In the genomic region with DNA sequence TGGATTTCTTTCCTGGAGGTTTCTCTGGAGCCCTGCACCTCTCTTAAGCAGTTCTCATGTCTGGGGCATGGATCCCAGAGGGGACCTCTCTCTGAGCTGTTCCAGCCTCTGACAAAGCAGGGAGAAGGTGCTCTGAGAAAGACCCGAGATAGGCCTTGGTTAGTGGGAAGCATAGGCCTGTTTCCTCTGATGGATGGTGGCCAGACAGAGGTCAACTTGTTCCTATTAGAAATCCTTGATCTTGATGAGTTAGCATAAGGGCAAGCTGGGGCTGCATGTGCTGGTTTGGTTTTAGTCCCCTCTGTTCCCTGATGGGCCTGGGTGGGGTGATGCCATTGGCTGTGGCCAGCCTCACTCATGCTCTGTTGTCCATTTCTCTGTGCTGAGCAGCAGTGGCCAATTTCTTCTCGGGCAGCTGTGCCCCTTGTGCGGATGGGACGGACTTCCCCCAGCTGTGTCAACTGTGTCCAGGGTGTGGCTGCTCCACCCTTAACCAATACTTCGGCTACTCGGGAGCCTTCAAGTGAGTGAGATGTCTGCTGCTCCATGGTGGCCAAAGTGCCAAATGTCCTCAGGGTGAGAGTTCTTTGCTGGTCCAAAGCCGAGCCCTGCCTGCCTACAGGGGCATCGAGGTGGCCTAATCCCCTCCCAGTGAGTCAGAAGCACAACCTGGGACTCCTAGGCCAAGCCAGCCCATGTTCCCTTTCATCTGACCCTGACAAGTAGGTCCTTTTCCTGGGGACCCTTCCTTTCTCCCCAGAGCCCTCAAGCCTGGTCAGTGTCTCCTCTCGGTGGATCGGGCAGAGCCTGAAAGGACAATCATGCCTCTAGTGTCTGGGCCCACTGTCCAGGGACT, we compare ENCODE assay signal across 1 cellular context.
A peak's percentile ranks its signal among the peaks of the same experiment; 100 is the strongest.
TF ChIP-seq lines count a peak whose summit lies in the region.

No MANE protein-coding gene starts in this region.

TF ChIP-seq in HepG2, 621 proteins besides CTCF, POLR2A, EP300 and RAD21 (continues in another document):
- TF ChIP-seq, protein P1, sequence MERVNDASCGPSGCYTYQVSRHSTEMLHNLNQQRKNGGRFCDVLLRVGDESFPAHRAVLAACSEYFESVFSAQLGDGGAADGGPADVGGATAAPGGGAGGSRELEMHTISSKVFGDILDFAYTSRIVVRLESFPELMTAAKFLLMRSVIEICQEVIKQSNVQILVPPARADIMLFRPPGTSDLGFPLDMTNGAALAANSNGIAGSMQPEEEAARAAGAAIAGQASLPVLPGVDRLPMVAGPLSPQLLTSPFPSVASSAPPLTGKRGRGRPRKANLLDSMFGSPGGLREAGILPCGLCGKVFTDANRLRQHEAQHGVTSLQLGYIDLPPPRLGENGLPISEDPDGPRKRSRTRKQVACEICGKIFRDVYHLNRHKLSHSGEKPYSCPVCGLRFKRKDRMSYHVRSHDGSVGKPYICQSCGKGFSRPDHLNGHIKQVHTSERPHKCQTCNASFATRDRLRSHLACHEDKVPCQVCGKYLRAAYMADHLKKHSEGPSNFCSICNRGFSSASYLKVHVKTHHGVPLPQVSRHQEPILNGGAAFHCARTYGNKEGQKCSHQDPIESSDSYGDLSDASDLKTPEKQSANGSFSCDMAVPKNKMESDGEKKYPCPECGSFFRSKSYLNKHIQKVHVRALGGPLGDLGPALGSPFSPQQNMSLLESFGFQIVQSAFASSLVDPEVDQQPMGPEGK (CRISPR knock-in tag; IDR thresholded peaks at IDR 0.05): no peak
- TF ChIP-seq, protein P2, sequence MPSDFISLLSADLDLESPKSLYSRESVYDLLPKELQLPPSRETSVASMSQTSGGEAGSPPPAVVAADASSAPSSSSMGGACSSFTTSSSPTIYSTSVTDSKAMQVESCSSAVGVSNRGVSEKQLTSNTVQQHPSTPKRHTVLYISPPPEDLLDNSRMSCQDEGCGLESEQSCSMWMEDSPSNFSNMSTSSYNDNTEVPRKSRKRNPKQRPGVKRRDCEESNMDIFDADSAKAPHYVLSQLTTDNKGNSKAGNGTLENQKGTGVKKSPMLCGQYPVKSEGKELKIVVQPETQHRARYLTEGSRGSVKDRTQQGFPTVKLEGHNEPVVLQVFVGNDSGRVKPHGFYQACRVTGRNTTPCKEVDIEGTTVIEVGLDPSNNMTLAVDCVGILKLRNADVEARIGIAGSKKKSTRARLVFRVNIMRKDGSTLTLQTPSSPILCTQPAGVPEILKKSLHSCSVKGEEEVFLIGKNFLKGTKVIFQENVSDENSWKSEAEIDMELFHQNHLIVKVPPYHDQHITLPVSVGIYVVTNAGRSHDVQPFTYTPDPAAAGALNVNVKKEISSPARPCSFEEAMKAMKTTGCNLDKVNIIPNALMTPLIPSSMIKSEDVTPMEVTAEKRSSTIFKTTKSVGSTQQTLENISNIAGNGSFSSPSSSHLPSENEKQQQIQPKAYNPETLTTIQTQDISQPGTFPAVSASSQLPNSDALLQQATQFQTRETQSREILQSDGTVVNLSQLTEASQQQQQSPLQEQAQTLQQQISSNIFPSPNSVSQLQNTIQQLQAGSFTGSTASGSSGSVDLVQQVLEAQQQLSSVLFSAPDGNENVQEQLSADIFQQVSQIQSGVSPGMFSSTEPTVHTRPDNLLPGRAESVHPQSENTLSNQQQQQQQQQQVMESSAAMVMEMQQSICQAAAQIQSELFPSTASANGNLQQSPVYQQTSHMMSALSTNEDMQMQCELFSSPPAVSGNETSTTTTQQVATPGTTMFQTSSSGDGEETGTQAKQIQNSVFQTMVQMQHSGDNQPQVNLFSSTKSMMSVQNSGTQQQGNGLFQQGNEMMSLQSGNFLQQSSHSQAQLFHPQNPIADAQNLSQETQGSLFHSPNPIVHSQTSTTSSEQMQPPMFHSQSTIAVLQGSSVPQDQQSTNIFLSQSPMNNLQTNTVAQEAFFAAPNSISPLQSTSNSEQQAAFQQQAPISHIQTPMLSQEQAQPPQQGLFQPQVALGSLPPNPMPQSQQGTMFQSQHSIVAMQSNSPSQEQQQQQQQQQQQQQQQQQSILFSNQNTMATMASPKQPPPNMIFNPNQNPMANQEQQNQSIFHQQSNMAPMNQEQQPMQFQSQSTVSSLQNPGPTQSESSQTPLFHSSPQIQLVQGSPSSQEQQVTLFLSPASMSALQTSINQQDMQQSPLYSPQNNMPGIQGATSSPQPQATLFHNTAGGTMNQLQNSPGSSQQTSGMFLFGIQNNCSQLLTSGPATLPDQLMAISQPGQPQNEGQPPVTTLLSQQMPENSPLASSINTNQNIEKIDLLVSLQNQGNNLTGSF (CRISPR knock-in tag; IDR thresholded peaks at IDR 0.05): peak; percentile 78; the same call in 1 of the 2 replicates
- TF ChIP-seq PPARG (CRISPR knock-in tag; conservative IDR thresholded peaks at IDR 0.05): no peak
- TF ChIP-seq NFKB2 (CRISPR knock-in tag; IDR thresholded peaks at IDR 0.05; ENCODE audit: borderline replicate concordance): peak; percentile 64; the same call in 1 of the 2 replicates
- TF ChIP-seq, protein P3, sequence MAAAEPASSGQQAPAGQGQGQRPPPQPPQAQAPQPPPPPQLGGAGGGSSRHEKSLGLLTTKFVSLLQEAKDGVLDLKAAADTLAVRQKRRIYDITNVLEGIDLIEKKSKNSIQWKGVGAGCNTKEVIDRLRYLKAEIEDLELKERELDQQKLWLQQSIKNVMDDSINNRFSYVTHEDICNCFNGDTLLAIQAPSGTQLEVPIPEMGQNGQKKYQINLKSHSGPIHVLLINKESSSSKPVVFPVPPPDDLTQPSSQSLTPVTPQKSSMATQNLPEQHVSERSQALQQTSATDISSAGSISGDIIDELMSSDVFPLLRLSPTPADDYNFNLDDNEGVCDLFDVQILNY (CRISPR knock-in tag; conservative IDR thresholded peaks at IDR 0.05): no peak
- TF ChIP-seq, protein P4, sequence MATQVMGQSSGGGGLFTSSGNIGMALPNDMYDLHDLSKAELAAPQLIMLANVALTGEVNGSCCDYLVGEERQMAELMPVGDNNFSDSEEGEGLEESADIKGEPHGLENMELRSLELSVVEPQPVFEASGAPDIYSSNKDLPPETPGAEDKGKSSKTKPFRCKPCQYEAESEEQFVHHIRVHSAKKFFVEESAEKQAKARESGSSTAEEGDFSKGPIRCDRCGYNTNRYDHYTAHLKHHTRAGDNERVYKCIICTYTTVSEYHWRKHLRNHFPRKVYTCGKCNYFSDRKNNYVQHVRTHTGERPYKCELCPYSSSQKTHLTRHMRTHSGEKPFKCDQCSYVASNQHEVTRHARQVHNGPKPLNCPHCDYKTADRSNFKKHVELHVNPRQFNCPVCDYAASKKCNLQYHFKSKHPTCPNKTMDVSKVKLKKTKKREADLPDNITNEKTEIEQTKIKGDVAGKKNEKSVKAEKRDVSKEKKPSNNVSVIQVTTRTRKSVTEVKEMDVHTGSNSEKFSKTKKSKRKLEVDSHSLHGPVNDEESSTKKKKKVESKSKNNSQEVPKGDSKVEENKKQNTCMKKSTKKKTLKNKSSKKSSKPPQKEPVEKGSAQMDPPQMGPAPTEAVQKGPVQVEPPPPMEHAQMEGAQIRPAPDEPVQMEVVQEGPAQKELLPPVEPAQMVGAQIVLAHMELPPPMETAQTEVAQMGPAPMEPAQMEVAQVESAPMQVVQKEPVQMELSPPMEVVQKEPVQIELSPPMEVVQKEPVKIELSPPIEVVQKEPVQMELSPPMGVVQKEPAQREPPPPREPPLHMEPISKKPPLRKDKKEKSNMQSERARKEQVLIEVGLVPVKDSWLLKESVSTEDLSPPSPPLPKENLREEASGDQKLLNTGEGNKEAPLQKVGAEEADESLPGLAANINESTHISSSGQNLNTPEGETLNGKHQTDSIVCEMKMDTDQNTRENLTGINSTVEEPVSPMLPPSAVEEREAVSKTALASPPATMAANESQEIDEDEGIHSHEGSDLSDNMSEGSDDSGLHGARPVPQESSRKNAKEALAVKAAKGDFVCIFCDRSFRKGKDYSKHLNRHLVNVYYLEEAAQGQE (IDR thresholded peaks at IDR 0.05; ENCODE audit: borderline replicate concordance in 1 of 2, low read depth in 1 of 2, low read length in 2 of 2): no peak
- TF ChIP-seq IRX3 (CRISPR knock-in tag; IDR thresholded peaks at IDR 0.05; ENCODE audit: borderline replicate concordance, low read depth): 0 out of 2 replicates have a peak, but pooled peaks have one; percentile 75
- TF ChIP-seq, protein P5, sequence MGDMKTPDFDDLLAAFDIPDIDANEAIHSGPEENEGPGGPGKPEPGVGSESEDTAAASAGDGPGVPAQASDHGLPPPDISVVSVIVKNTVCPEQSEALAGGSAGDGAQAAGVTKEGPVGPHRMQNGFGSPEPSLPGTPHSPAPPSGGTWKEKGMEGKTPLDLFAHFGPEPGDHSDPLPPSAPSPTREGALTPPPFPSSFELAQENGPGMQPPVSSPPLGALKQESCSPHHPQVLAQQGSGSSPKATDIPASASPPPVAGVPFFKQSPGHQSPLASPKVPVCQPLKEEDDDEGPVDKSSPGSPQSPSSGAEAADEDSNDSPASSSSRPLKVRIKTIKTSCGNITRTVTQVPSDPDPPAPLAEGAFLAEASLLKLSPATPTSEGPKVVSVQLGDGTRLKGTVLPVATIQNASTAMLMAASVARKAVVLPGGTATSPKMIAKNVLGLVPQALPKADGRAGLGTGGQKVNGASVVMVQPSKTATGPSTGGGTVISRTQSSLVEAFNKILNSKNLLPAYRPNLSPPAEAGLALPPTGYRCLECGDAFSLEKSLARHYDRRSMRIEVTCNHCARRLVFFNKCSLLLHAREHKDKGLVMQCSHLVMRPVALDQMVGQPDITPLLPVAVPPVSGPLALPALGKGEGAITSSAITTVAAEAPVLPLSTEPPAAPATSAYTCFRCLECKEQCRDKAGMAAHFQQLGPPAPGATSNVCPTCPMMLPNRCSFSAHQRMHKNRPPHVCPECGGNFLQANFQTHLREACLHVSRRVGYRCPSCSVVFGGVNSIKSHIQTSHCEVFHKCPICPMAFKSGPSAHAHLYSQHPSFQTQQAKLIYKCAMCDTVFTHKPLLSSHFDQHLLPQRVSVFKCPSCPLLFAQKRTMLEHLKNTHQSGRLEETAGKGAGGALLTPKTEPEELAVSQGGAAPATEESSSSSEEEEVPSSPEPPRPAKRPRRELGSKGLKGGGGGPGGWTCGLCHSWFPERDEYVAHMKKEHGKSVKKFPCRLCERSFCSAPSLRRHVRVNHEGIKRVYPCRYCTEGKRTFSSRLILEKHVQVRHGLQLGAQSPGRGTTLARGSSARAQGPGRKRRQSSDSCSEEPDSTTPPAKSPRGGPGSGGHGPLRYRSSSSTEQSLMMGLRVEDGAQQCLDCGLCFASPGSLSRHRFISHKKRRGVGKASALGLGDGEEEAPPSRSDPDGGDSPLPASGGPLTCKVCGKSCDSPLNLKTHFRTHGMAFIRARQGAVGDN (CRISPR knock-in tag; IDR thresholded peaks at IDR 0.05): peak; percentile 45
- TF ChIP-seq POLR2AphosphoS5 (IDR thresholded peaks at IDR 0.05; ENCODE audit: low read depth, low read length): peak; percentile 20; the same call in 1 of the 2 replicates
- TF ChIP-seq TMF1 (CRISPR knock-in tag; IDR thresholded peaks at IDR 0.05; ENCODE audit: low read depth): peak; percentile 53; the same call in 1 of the 2 replicates
- TF ChIP-seq SOX13 (IDR thresholded peaks at IDR 0.05): no peak
- TF ChIP-seq SOX13 (CRISPR knock-in tag; conservative IDR thresholded peaks at IDR 0.05 in 1 of 2, IDR thresholded peaks at IDR 0.05 in 1 of 2): no peak
- TF ChIP-seq MYC (CRISPR knock-in tag; IDR thresholded peaks at IDR 0.05; ENCODE audit: borderline replicate concordance): no peak
- no peak for TF ChIP-seq ZNF138 (CRISPR knock-in tag; IDR thresholded peaks at IDR 0.05; ENCODE audit: low read depth)
- peak; percentile 84 for TF ChIP-seq AGO2 (optimal IDR thresholded peaks at IDR 0.05; ENCODE audit: low read depth, low read length)
- TF ChIP-seq REPIN1 (CRISPR knock-in tag; IDR thresholded peaks at IDR 0.05; ENCODE audit: borderline replicate concordance, low read depth): 0 out of 2 replicates have a peak, but pooled peaks have one; percentile 10
- no peak for TF ChIP-seq PTBP1 (IDR thresholded peaks at IDR 0.05; ENCODE audit: low read depth, low read length, poor library complexity, severe bottlenecking)
- TF ChIP-seq ZNF232 (CRISPR knock-in tag; IDR thresholded peaks at IDR 0.05; ENCODE audit: borderline replicate concordance): 0 out of 2 replicates have a peak, but pooled peaks have one; percentile 30
- TF ChIP-seq ZFY (CRISPR knock-in tag; IDR thresholded peaks at IDR 0.05): 0 out of 2 replicates have a peak, but pooled peaks have one; percentile 15
- TF ChIP-seq, protein P6, sequence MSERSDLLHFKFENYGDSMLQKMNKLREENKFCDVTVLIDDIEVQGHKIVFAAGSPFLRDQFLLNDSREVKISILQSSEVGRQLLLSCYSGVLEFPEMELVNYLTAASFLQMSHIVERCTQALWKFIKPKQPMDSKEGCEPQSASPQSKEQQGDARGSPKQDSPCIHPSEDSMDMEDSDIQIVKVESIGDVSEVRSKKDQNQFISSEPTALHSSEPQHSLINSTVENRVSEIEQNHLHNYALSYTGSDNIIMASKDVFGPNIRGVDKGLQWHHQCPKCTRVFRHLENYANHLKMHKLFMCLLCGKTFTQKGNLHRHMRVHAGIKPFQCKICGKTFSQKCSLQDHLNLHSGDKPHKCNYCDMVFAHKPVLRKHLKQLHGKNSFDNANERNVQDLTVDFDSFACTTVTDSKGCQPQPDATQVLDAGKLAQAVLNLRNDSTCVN (CRISPR knock-in tag; IDR thresholded peaks at IDR 0.05; ENCODE audit: borderline replicate concordance): no peak
- TF ChIP-seq ZNF282 (IDR thresholded peaks at IDR 0.05; ENCODE audit: partially characterized antibody): no peak
- TF ChIP-seq, protein P7, sequence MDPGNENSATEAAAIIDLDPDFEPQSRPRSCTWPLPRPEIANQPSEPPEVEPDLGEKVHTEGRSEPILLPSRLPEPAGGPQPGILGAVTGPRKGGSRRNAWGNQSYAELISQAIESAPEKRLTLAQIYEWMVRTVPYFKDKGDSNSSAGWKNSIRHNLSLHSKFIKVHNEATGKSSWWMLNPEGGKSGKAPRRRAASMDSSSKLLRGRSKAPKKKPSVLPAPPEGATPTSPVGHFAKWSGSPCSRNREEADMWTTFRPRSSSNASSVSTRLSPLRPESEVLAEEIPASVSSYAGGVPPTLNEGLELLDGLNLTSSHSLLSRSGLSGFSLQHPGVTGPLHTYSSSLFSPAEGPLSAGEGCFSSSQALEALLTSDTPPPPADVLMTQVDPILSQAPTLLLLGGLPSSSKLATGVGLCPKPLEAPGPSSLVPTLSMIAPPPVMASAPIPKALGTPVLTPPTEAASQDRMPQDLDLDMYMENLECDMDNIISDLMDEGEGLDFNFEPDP (CRISPR knock-in tag; conservative IDR thresholded peaks at IDR 0.05): 0 out of 2 replicates have a peak, but pooled peaks have one; percentile 41
- TF ChIP-seq ARID2 (CRISPR knock-in tag; IDR thresholded peaks at IDR 0.05; ENCODE audit: borderline replicate concordance): 0 out of 2 replicates have a peak, but pooled peaks have one; percentile 38
- no peak for TF ChIP-seq ZFP36 (IDR thresholded peaks at IDR 0.05; ENCODE audit: borderline replicate concordance, low read depth, low read length, partially characterized antibody)
- TF ChIP-seq, protein P8, sequence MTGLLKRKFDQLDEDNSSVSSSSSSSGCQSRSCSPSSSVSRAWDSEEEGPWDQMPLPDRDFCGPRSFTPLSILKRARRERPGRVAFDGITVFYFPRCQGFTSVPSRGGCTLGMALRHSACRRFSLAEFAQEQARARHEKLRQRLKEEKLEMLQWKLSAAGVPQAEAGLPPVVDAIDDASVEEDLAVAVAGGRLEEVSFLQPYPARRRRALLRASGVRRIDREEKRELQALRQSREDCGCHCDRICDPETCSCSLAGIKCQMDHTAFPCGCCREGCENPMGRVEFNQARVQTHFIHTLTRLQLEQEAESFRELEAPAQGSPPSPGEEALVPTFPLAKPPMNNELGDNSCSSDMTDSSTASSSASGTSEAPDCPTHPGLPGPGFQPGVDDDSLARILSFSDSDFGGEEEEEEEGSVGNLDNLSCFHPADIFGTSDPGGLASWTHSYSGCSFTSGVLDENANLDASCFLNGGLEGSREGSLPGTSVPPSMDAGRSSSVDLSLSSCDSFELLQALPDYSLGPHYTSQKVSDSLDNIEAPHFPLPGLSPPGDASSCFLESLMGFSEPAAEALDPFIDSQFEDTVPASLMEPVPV (CRISPR knock-in tag; IDR thresholded peaks at IDR 0.05): 0 out of 2 replicates have a peak, but pooled peaks have one; percentile 29
